In genomic region chr1:1557688-1558087, GRCh38 we compare ENCODE assay signal across 2 cellular contexts. TPM values are rescaled to one million over a fixed set of nuclear protein-coding genes. Genes with fewer than 3 reads are reported as not detected.
"Had no signal": no experiment of that assay in that cellular context is flagged by ENCODE, and none has a peak within 500 bp of the region (broad histone marks: within the 10 kb centered on the region; RNA-seq: fewer than 3 reads in every experiment).

No MANE protein-coding gene starts in this region.

RNA-seq across cellular contexts. Expression of gene TMEM240, which starts 17.3 kb away (rescaled TPM):
- total RNA-seq: activated CD4-positive, alpha-beta T cell treated with anti-CD3 and anti-CD28 coated beads, Interleukin-2, amount 10 ng/mL, durations not matched to agents 24 days and 14 days; activated naive CD4-positive, alpha-beta T cell treated with anti-CD3 and anti-CD28 coated beads for 36 hours had no signal
